ENCODE assay signal across 8 cellular contexts in the genomic region with DNA sequence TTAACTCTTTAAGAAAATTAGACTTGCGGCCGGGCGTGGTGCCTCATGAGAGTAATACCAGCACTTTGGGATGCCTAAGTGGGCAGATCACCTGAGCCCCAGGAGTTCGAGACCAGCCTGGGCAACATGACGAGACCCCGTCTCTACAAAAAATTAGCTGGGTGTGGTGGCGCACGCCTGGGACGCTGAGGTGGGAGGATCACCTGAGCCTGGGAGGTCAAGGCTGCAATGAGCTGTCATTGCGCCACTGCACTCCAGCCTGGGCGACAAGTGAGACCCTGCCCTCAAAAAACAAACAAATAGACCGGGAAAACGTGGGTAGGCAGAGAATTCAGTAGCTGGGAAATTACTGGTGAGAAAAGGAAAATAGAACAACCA. TPM values are rescaled to one million over a fixed set of nuclear protein-coding genes. Genes with fewer than 3 reads are reported as not detected.
DNase-seq lines count a peak whose midpoint lies in the region; ATAC-seq and TF ChIP-seq lines count a peak whose summit lies in the region.

No MANE protein-coding gene starts in this region.

- peak; percentile 10 for ATAC-seq in sciatic nerve
- ATAC-seq in GM21390 (IDR thresholded peaks at IDR 0.05; ENCODE audit: unreplicated experiment), result no peak

- H3K36me3 ChIP-seq in SU-DHL-6 (ENCODE audit: low read length), result peaks cover 7% of the 10 kb centered on the region; the same call in 1 of the 2 replicates
- H3K36me3 ChIP-seq in fibroblast of lung (ENCODE audit: control insufficient read depth, insufficient read depth, low read length), result no peaks in the 10 kb centered on the region

- H2AFZ ChIP-seq in SU-DHL-6 (ENCODE audit: low read depth, low read length, severe bottlenecking) (peak overlapping the region; percentile 88), fibroblast of lung (ENCODE audit: low read length) (peak overlapping the region; percentile 92)

- H3K9me2 ChIP-seq in SU-DHL-6 (replicated peaks; ENCODE audit: insufficient read depth, low read length), result no peaks in the 10 kb centered on the region

- intact Hi-C loops in sciatic nerve (cut with DNase I), result no loop called here

- peaks cover 9% of the 10 kb centered on the region; the same call in 1 of the 2 replicates for H4K20me1 ChIP-seq in SU-DHL-6 (ENCODE audit: low read depth, low read length)
- H4K20me1 ChIP-seq in fibroblast of lung (ENCODE audit: control insufficient read depth, extremely low read depth, insufficient read depth, low read length), result no peaks in the 10 kb centered on the region

- H3K27me3 ChIP-seq in SU-DHL-6 (ENCODE audit: low read length) (no peaks in the 10 kb centered on the region), fibroblast of lung (ENCODE audit: control insufficient read depth, insufficient read depth, low read length) (no peaks in the 10 kb centered on the region)

- no peaks in the 10 kb centered on the region for H3K9me3 ChIP-seq in SU-DHL-6 (ENCODE audit: insufficient read depth, low read length)
- no peaks in the 10 kb centered on the region for H3K9me3 ChIP-seq in fibroblast of lung (ENCODE audit: control insufficient read depth, insufficient read depth, low read depth, low read length)

- H3K4me1 ChIP-seq in fibroblast of lung (ENCODE audit: control insufficient read depth, extremely low read depth, insufficient read depth, low read length), result peaks cover 8% of the 10 kb centered on the region

- peak overlapping the region; percentile 92 for H3K4me3 ChIP-seq in SU-DHL-6 (ENCODE audit: insufficient read depth, low read length, poor library complexity, severe bottlenecking)
- peak overlapping the region; percentile 96 to 100 (median 98) for H3K4me3 ChIP-seq in fibroblast of lung (replicated peaks in 1 of 4; ENCODE audit: control extremely low read depth in 1 of 4, insufficient read depth in 1 of 4, low read depth in 3 of 4, low read length in 4 of 4)

- no peak for TF ChIP-seq CTCF in SU-DHL-6 (IDR thresholded peaks at IDR 0.05; ENCODE audit: insufficient read depth, low read length, poor library complexity, severe bottlenecking)
- no peak for TF ChIP-seq CTCF in fibroblast of lung (conservative IDR thresholded peaks at IDR 0.05 in 1 of 2, IDR thresholded peaks at IDR 0.05 in 1 of 2; ENCODE audit: low read depth in 1 of 2, low read length in 2 of 2)

- DNase-seq in ELF-1 (ENCODE audit: low read depth, low spot score), result peak; percentile 32
- no peak for DNase-seq in fibroblast of lung (ENCODE audit: low read depth in 2 of 2)
- DNase-seq in sciatic nerve (ENCODE audit: low spot score), result no peak
- no peak for DNase-seq in NCI-H524 (lab: John Stamatoyannopoulos, UW)
- DNase-seq in CD1c-positive myeloid dendritic cell (ENCODE audit: extremely low spot score), result no peak
- DNase-seq in putamen (ENCODE audit: low spot score), result no peak

- H3K79me2 ChIP-seq in SU-DHL-6 (ENCODE audit: insufficient read depth, low read length) (peaks cover 44% of the 10 kb centered on the region), fibroblast of lung (ENCODE audit: control insufficient read depth, insufficient read depth, low read length) (peaks cover 32% of the 10 kb centered on the region)

- H3K9ac ChIP-seq in SU-DHL-6 (ENCODE audit: low read length) (peak overlapping the region; percentile 86), fibroblast of lung (ENCODE audit: insufficient read depth, low read length) (peak overlapping the region; percentile 95)

- no peaks in the 10 kb centered on the region for H3F3A ChIP-seq in SU-DHL-6 (ENCODE audit: insufficient read depth)

- H3K27ac ChIP-seq in SU-DHL-6 (ENCODE audit: low read depth, low read length), result no peak overlapping the region
- peak overlapping the region; percentile 93 for H3K27ac ChIP-seq in fibroblast of lung (ENCODE audit: insufficient read depth, low read length)

- H3K4me2 ChIP-seq in SU-DHL-6 (ENCODE audit: low read depth, low read length, poor library complexity, severe bottlenecking) (peak overlapping the region; percentile 69), fibroblast of lung (ENCODE audit: extremely low read depth, insufficient read depth, low read length) (peak overlapping the region; percentile 98)

RNA-seq across cellular contexts. Expression of gene UMPS, which starts 0.7 kb away (rescaled TPM):
- total RNA-seq in fibroblast of lung, result 21.6 and 23.1 TPM in 2 replicates
- 25.0 and 34.3 TPM in 2 replicates for polyA plus RNA-seq in fibroblast of lung
- polyA plus RNA-seq in fibroblast of lung (2012), result 17.8 and 25.4 TPM in 2 replicates
- polyA minus RNA-seq in fibroblast of lung (ENCODE audit: low replicate concordance), result 7.5 and 10.1 TPM in 2 replicates
- 18.3 TPM for total RNA-seq in sciatic nerve
